Comparison of ENCODE assay signal across 12 cellular contexts in genomic region chr10:75662715-75663114, GRCh38.
DNase-seq lines count a peak whose midpoint lies in the region; ATAC-seq and TF ChIP-seq lines count a peak whose summit lies in the region.
"Had no signal": no experiment of that assay in that cellular context is flagged by ENCODE, and none has a peak within 500 bp of the region (broad histone marks: within the 10 kb centered on the region; RNA-seq: fewer than 3 reads in every experiment).

No MANE protein-coding gene starts in this region.

- TF ChIP-seq POLR2A in upper lobe of left lung (IDR thresholded peaks at IDR 0.05), result no peak

- DNase-seq in NCI-H446 treated with DMSO at 0.1 percent for 48 hours (lab: John Stamatoyannopoulos, UW) (peak; percentile 28), fibroblast of mammary gland (ENCODE audit: low read depth) (peak; percentile 93), mucosa of gallbladder (ENCODE audit: low spot score) (peak; percentile 63), upper lobe of left lung (peak in 1 of 2 donors; percentile 59), NCI-H2227 (lab: John Stamatoyannopoulos, UW; ENCODE audit: unreplicated experiment) (no peak), KG1 (lab: John Stamatoyannopoulos, UW) (no peak)
- DNase-seq in naive thymus-derived CD4-positive, alpha-beta T cell, result no peak
- DNase-seq: activated CD4-positive, alpha-beta T cell treated with anti-CD3 and anti-CD28 coated beads for 48 hours; activated gamma-delta T cell; NCI-H1048; NK-92 treated with Interleukin-12 subunit alpha and Interleukin-12 subunit beta, amount 100 ng/mL, for 24 hours had no signal

- TF ChIP-seq CTCF in fibroblast of mammary gland (conservative IDR thresholded peaks at IDR 0.05; ENCODE audit: control insufficient read depth, insufficient read depth, low read depth, low read length), result no peak
- no peak for TF ChIP-seq CTCF in upper lobe of left lung (IDR thresholded peaks at IDR 0.05)

- POLR2A ChIA-PET in naive thymus-derived CD4-positive, alpha-beta T cell (lab: Charles Lee), result no interaction called here

- peaks cover 9 to 30% (median 18%) of the 10 kb centered on the region in 4 donors for H3K4me1 ChIP-seq in upper lobe of left lung
- no peaks in the 10 kb centered on the region for H3K4me1 ChIP-seq in naive thymus-derived CD4-positive, alpha-beta T cell (ENCODE audit: control insufficient read depth in 2 of 2, insufficient read depth in 2 of 2, low read length in 2 of 2)

- H3K4me1 Mint-ChIP-seq in naive thymus-derived CD4-positive, alpha-beta T cell, result no peaks in the 10 kb centered on the region

- 48 to 49% methylated on average over 3 of the region's 3 CpGs for WGBS in upper lobe of left lung, 2 donors

- no peak overlapping the region for H3K4me3 Mint-ChIP-seq in naive thymus-derived CD4-positive, alpha-beta T cell

- H3K4me3 ChIP-seq in fibroblast of mammary gland (ENCODE audit: control insufficient read depth, low read depth, low read length), result no peak overlapping the region
- H3K4me3 ChIP-seq in upper lobe of left lung, result no peak overlapping the region
- no peak overlapping the region for H3K4me3 ChIP-seq in naive thymus-derived CD4-positive, alpha-beta T cell (ENCODE audit: low read length)

- intact Hi-C loops in naive thymus-derived CD4-positive, alpha-beta T cell (cut with micrococcal nuclease), result no loop called here

- H3K9me3 Mint-ChIP-seq in naive thymus-derived CD4-positive, alpha-beta T cell, result no peaks in the 10 kb centered on the region

- H3K36me3 ChIP-seq in upper lobe of left lung, result no peaks in the 10 kb centered on the region
- H3K36me3 ChIP-seq in naive thymus-derived CD4-positive, alpha-beta T cell (ENCODE audit: control insufficient read depth in 2 of 3, insufficient read depth in 3 of 3, low read length in 3 of 3), result no peaks in the 10 kb centered on the region

- peaks cover 4 to 31% (median 8%) of the 10 kb centered on the region in 5 donors for H3K27me3 Mint-ChIP-seq in naive thymus-derived CD4-positive, alpha-beta T cell

- ATAC-seq in upper lobe of left lung (ENCODE audit: low FRiP score in 2 of 2), result peak; percentile 73 to 78
- no peak for ATAC-seq in naive thymus-derived CD4-positive, alpha-beta T cell
- no peak for ATAC-seq in HG03378 (IDR thresholded peaks at IDR 0.05; ENCODE audit: unreplicated experiment)

- H3K27me3 ChIP-seq in upper lobe of left lung, result no peaks in the 10 kb centered on the region
- H3K27me3 ChIP-seq in naive thymus-derived CD4-positive, alpha-beta T cell (ENCODE audit: control insufficient read depth in 2 of 2, insufficient read depth in 2 of 2, low read length in 2 of 2), result no peaks in the 10 kb centered on the region

- no peaks in the 10 kb centered on the region for H3K9me3 ChIP-seq in upper lobe of left lung
- no peaks in the 10 kb centered on the region for H3K9me3 ChIP-seq in naive thymus-derived CD4-positive, alpha-beta T cell (ENCODE audit: control insufficient read depth in 2 of 3, low read length in 3 of 3)

- TF ChIP-seq EP300 in upper lobe of left lung (IDR thresholded peaks at IDR 0.05), result no peak

- H3K27ac ChIP-seq in upper lobe of left lung, result peak overlapping the region in 2 of 4 donors; percentile 45 to 69
- no peak overlapping the region for H3K27ac ChIP-seq in naive thymus-derived CD4-positive, alpha-beta T cell (ENCODE audit: low read depth, low read length)

- CTCF ChIA-PET in naive thymus-derived CD4-positive, alpha-beta T cell (lab: Charles Lee), result no interaction called here

- H3K36me3 Mint-ChIP-seq in naive thymus-derived CD4-positive, alpha-beta T cell, result no peaks in the 10 kb centered on the region

- H3K27ac Mint-ChIP-seq in naive thymus-derived CD4-positive, alpha-beta T cell, result no peak overlapping the region

Comparison
In these comparisons a context has a peak if more than half of its experiments do, and no peak if none do; other contexts are left out.
1. DNase-seq: peak in NCI-H446 treated with DMSO at 0.1 percent for 48 hours (single experiment), fibroblast of mammary gland (single experiment) and mucosa of gallbladder (single experiment); none in NCI-H2227 (single experiment), KG1 (single experiment) and naive thymus-derived CD4-positive, alpha-beta T cell (0 of 9).
2. ATAC-seq: peak in upper lobe of left lung (2 of 2); none in naive thymus-derived CD4-positive, alpha-beta T cell (single experiment) and HG03378 (single experiment).